In the genomic region with DNA sequence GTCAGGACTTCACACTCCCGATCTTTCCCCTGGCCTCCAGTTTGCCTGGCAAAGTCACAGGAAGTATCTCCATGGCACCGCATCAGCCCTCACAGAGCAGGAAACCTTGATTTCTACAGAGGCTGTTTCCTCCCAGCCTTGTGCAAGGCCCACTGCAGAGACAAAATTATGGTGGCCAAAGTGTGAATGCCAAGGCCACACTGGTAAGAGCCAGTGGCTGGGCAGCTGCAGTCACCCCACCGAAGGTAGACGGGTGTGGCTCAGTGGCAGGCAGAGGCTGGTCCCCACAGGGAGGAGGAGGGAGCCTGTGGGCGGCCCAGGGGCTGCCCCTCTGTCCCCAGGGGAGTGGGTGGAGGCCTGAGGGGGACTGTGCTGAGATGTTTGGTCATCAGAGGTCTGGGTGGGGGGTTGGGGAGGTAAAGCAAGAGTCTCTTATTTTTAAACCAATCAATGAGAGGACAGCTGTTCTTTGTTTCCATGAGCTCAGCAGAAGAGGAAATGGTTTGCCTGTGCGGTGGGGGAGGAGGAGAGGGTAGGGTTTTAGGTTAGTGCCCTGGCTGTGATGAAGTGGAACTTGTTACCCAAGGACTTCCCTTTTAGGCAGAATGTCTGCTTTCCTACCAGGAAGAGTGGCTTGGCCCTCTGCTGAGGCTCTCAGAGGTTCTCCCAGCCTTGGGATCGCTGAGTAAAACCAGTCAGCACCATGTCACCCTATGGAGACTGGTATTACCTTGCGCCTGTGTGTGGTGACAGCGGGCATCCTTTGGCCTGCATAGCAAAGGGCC, we compare ENCODE assay signal across 9 cellular contexts. TPM values are rescaled to one million over a fixed set of nuclear protein-coding genes. Genes with fewer than 3 reads are reported as not detected.
A peak's percentile ranks its signal among the peaks of the same experiment; 100 is the strongest.
DNase-seq lines count a peak whose midpoint lies in the region; ATAC-seq, FAIRE-seq and TF ChIP-seq lines count a peak whose summit lies in the region.
"Had no signal": no experiment of that assay in that cellular context is flagged by ENCODE, and none has a peak within 500 bp of the region (broad histone marks: within the 10 kb centered on the region; RNA-seq: fewer than 3 reads in every experiment).

No MANE protein-coding gene starts in this region.

- POLR2A ChIA-PET in CD4-positive, alpha-beta T cell (lab: Charles Lee): interaction anchor here (0.8 to 13.2 kb wide), 9 partner anchors 8 to 395 kb away, joined by 3 to 569 read pairs (median 71); a partner anchor contains a TSS
- POLR2A ChIA-PET in activated naive CD8-positive, alpha-beta T cell treated with anti-CD3 and anti-CD28 coated beads, Interleukin-2, amount 10 ng/mL, durations not matched to agents 7 days and 5 days (lab: Charles Lee): interaction anchor here (1.5 to 9.2 kb wide), 6 partner anchors 10 to 52 kb away, joined by 3 to 247 read pairs (median 96); a partner anchor contains a TSS

- H3K27me3 ChIP-seq in CD4-positive, alpha-beta T cell (ENCODE audit: control insufficient read depth, insufficient read depth, low read length): no peaks in the 10 kb centered on the region
- H3K27me3 ChIP-seq in SJCRH30 (no peaks in the 10 kb centered on the region), lower lobe of right lung (ENCODE audit: low read depth) (no peaks in the 10 kb centered on the region)

- peak overlapping the region; percentile 99 for H3K27ac ChIP-seq in CD4-positive, alpha-beta T cell (ENCODE audit: low read depth, low read length)
- H3K27ac ChIP-seq in SJCRH30 (peak overlapping the region; percentile 78), lower lobe of right lung (peak overlapping the region; percentile 96)

- no peak for TF ChIP-seq POLR2A in H54 (IDR thresholded peaks at IDR 0.05; ENCODE audit: low read depth, low read length)

- TF ChIP-seq CTCF in CD4-positive, alpha-beta T cell (IDR thresholded peaks at IDR 0.05): no peak
- no peak for TF ChIP-seq CTCF in lower lobe of right lung (IDR thresholded peaks at IDR 0.05)

- H3K4me1 ChIP-seq in SJCRH30 (peaks cover 72% of the 10 kb centered on the region), lower lobe of right lung (peaks cover 75% of the 10 kb centered on the region)

- DNase-seq in CD4-positive, alpha-beta T cell: peak in 9 of 10 experiments; percentile 55 to 80 (median 62)
- DNase-seq in SJCRH30: peak; percentile 89 to 96
- peak; percentile 75 for DNase-seq in activated naive CD8-positive, alpha-beta T cell treated with anti-CD3 and anti-CD28 coated beads, Interleukin-2, amount 10 ng/mL, durations not matched to agents 7 days and 5 days
- peak; percentile 79 for DNase-seq in lower lobe of right lung
- peak; percentile 62 to 69 for DNase-seq in stimulated activated CD8-positive, alpha-beta memory T cell treated with anti-CD3 and anti-CD28 coated beads, Interleukin-2, amount 100 ng/mL, for 1 hour (ENCODE audit: low read depth in 2 of 2)
- no peak for DNase-seq in H54 (ENCODE audit: insufficient read length, low spot score)

- H3K27me3 Mint-ChIP-seq in CD4-positive, alpha-beta T cell: no peaks in the 10 kb centered on the region
- H3K27me3 Mint-ChIP-seq in activated naive CD8-positive, alpha-beta T cell treated with anti-CD3 and anti-CD28 coated beads, Interleukin-2, amount 10 ng/mL, durations not matched to agents 7 days and 5 days: no peaks in the 10 kb centered on the region

- peaks cover 75% of the 10 kb centered on the region for H3K4me1 Mint-ChIP-seq in CD4-positive, alpha-beta T cell (ENCODE audit: low read depth)
- H3K4me1 Mint-ChIP-seq in activated naive CD8-positive, alpha-beta T cell treated with anti-CD3 and anti-CD28 coated beads, Interleukin-2, amount 10 ng/mL, durations not matched to agents 7 days and 5 days: peaks cover 60% of the 10 kb centered on the region

- H3K4me3 ChIP-seq in SJCRH30 (no peak overlapping the region), lower lobe of right lung (no peak overlapping the region)

- no peaks in the 10 kb centered on the region for H3K9me3 ChIP-seq in CD4-positive, alpha-beta T cell (ENCODE audit: control insufficient read depth, low read length)
- H3K9me3 ChIP-seq in SJCRH30 (replicated peaks): no peaks in the 10 kb centered on the region
- no peaks in the 10 kb centered on the region for H3K9me3 ChIP-seq in lower lobe of right lung

- peak overlapping the region; percentile 79 for H3K4me3 Mint-ChIP-seq in CD4-positive, alpha-beta T cell
- H3K4me3 Mint-ChIP-seq in activated naive CD8-positive, alpha-beta T cell treated with anti-CD3 and anti-CD28 coated beads, Interleukin-2, amount 10 ng/mL, durations not matched to agents 7 days and 5 days: peak overlapping the region; percentile 82

- ATAC-seq in CD4-positive, alpha-beta T cell (ENCODE audit: poor library complexity): peak; percentile 33
- ATAC-seq in GM19372 (IDR thresholded peaks at IDR 0.05; ENCODE audit: low read depth, unreplicated experiment) (peak; percentile 52), HG03439 (IDR thresholded peaks at IDR 0.05; ENCODE audit: unreplicated experiment) (peak; percentile 52), lower lobe of right lung (peak; percentile 37 to 73)
- peak; percentile 27 for ATAC-seq in activated naive CD8-positive, alpha-beta T cell treated with anti-CD3 and anti-CD28 coated beads, Interleukin-2, amount 10 ng/mL, durations not matched to agents 7 days and 5 days (ENCODE audit: low read depth)

- no peak for FAIRE-seq in H54 (lab: Jason Lieb, UNC)
- FAIRE-seq: frontal cortex had no signal

- H3K36me3 Mint-ChIP-seq in CD4-positive, alpha-beta T cell (ENCODE audit: low read depth): peaks cover 8% of the 10 kb centered on the region
- H3K36me3 Mint-ChIP-seq in activated naive CD8-positive, alpha-beta T cell treated with anti-CD3 and anti-CD28 coated beads, Interleukin-2, amount 10 ng/mL, durations not matched to agents 7 days and 5 days: peaks cover 2% of the 10 kb centered on the region

- H3K9me3 Mint-ChIP-seq in CD4-positive, alpha-beta T cell: no peaks in the 10 kb centered on the region
- H3K9me3 Mint-ChIP-seq in activated naive CD8-positive, alpha-beta T cell treated with anti-CD3 and anti-CD28 coated beads, Interleukin-2, amount 10 ng/mL, durations not matched to agents 7 days and 5 days: no peaks in the 10 kb centered on the region

- CTCF ChIA-PET in CD4-positive, alpha-beta T cell (lab: Charles Lee): interaction anchor here (1.0 to 5.3 kb wide), 7 partner anchors 14 to 52 kb away, joined by 3 to 32 read pairs (median 7); no protein-coding TSS in a partner anchor

- intact Hi-C loops in CD4-positive, alpha-beta T cell (cut with DNase I, micrococcal nuclease): loop anchor here in 1 of 2 experiments (1.0 kb wide), 1 partner anchor 14 kb away; no protein-coding TSS in a partner anchor
- intact Hi-C loops in lower lobe of right lung (cut with DNase I): no loop called here

- H3K36me3 ChIP-seq in SJCRH30 (no peaks in the 10 kb centered on the region), lower lobe of right lung (no peaks in the 10 kb centered on the region)

- peak overlapping the region; percentile 100 for H3K27ac Mint-ChIP-seq in CD4-positive, alpha-beta T cell
- peak overlapping the region; percentile 98 for H3K27ac Mint-ChIP-seq in activated naive CD8-positive, alpha-beta T cell treated with anti-CD3 and anti-CD28 coated beads, Interleukin-2, amount 10 ng/mL, durations not matched to agents 7 days and 5 days

RNA-seq across cellular contexts. Expression of a gene that starts 18.0 kb away (rescaled TPM):
- 100 to 1,000 TPM; 802 to 849 TPM for total RNA-seq in CD4-positive, alpha-beta T cell
- 59.8 and 63.1 TPM in 2 replicates for total RNA-seq in SJCRH30 (2014; rRNA removed; shearing (Covaris generic))
- total RNA-seq in activated naive CD8-positive, alpha-beta T cell treated with anti-CD3 and anti-CD28 coated beads, Interleukin-2, amount 10 ng/mL, durations not matched to agents 7 days and 5 days: 10 to 100 TPM; 90.3 to 99.8 TPM
- total RNA-seq in lower lobe of right lung: 96.7 TPM

RNA-seq across cellular contexts. Expression of a gene that starts 57.8 kb away (rescaled TPM):
- 1 to 10 TPM in 1 of 2 experiments, under 1 TPM in 1; 0.58 to 1.1 TPM for total RNA-seq in CD4-positive, alpha-beta T cell
- total RNA-seq in SJCRH30 (2014; rRNA removed; shearing (Covaris generic)): 0.08 and 0.18 TPM in 2 replicates
- total RNA-seq in activated naive CD8-positive, alpha-beta T cell treated with anti-CD3 and anti-CD28 coated beads, Interleukin-2, amount 10 ng/mL, durations not matched to agents 7 days and 5 days: 1 to 10 TPM in 1 of 2 experiments, under 1 TPM in 1; 0.67 to 1.0 TPM
- total RNA-seq in lower lobe of right lung: 225 TPM

Comparison
In these comparisons a context has a peak if more than half of its experiments do, and no peak if none do; other contexts are left out.
1. RNA of a gene that starts 57.8 kb away (total RNA-seq): 225 TPM in lower lobe of right lung (single experiment); 0.58 to 1.1 TPM in CD4-positive, alpha-beta T cell, 0.67 to 1.0 TPM in activated naive CD8-positive, alpha-beta T cell treated with anti-CD3 and anti-CD28 coated beads, Interleukin-2, amount 10 ng/mL, durations not matched to agents 7 days and 5 days and 0.08 to 0.18 TPM in SJCRH30; every median in the first group is over 100 times any median in the second.
2. Peak in every context shown above with its lines, with median percentiles within 50 percentile points of each other: ATAC-seq and H3K27ac ChIP-seq.